In the genomic region with DNA sequence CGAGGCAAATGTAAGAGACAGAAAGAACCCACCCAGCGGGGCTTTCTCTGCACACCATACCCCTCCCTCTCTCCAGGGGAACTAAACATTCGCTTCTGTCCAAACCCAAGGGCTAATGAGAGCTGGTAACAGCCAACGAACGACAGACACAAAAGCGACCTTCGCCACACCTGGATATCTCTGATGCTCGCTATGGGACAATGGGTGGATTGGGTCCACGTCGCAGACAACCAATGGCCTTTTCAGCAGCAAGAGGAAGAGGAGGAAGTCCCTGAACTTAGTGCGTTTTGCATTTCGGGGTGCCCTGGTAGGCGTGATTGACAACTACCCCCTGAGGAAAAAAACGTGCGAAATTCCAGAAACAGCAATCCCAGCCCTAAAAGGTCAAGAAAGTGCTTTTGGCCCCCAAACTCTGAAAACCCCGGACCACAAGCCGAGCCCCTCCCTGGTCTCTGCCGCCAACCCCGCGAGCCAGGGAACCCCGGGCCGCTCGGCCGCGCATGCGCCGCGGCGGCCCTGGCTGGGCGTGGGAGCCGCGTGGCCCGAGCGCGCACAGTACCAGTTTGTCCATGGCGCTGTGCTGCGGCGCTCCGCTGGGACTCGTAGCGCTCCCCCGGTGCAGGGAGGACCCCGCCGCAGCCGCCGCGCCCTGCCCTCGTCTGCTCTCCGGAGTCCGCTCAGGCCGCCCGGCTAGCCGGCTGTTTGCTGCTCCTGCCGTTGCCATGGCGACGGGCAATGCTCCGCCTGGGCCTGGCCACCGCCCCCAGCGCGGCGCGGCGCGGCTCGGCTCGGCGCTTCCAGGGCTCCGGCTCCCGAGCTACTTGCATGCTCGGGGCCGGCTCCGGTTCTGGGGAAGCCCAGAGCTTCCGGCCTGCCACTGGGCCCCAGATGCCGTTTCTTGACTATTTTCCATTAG, we compare ENCODE assay signal across 1 cellular context.
TF ChIP-seq lines count a peak whose summit lies in the region.

No MANE protein-coding gene starts in this region.

TF ChIP-seq in HepG2, 621 proteins besides CTCF, POLR2A, EP300 and RAD21 (continued from another document and continues in another):
- TF ChIP-seq, protein P1, sequence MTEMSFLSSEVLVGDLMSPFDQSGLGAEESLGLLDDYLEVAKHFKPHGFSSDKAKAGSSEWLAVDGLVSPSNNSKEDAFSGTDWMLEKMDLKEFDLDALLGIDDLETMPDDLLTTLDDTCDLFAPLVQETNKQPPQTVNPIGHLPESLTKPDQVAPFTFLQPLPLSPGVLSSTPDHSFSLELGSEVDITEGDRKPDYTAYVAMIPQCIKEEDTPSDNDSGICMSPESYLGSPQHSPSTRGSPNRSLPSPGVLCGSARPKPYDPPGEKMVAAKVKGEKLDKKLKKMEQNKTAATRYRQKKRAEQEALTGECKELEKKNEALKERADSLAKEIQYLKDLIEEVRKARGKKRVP (CRISPR knock-in tag; IDR thresholded peaks at IDR 0.05) = peak in 1 of 2 experiments; percentile 64; a peak in 2 of 4 replicates
- no peak for TF ChIP-seq ZFP62 (CRISPR knock-in tag; IDR thresholded peaks at IDR 0.05)
- peak; percentile 75; the same call in 1 of the 2 replicates for TF ChIP-seq SRY (CRISPR knock-in tag; IDR thresholded peaks at IDR 0.05)
- 0 out of 2 replicates have a peak, but pooled peaks have one; percentile 32 for TF ChIP-seq REL (CRISPR knock-in tag; conservative IDR thresholded peaks at IDR 0.05)
- TF ChIP-seq MIER2 (CRISPR knock-in tag; IDR thresholded peaks at IDR 0.05) = no peak
- TF ChIP-seq ZNF12 (CRISPR knock-in tag; IDR thresholded peaks at IDR 0.05) = no peak
- TF ChIP-seq ZNF235 (CRISPR knock-in tag; IDR thresholded peaks at IDR 0.05; ENCODE audit: borderline replicate concordance) = no peak
- TF ChIP-seq NFKBIZ (CRISPR knock-in tag; IDR thresholded peaks at IDR 0.05) = no peak
- TF ChIP-seq HOXA5 (CRISPR knock-in tag; IDR thresholded peaks at IDR 0.05) = 0 out of 2 replicates have a peak, but pooled peaks have one; percentile 46
- TF ChIP-seq ISX (CRISPR knock-in tag; conservative IDR thresholded peaks at IDR 0.05) = no peak
- 0 out of 2 replicates have a peak, but pooled peaks have one; percentile 27 for TF ChIP-seq ZNF335 (CRISPR knock-in tag; IDR thresholded peaks at IDR 0.05)
- TF ChIP-seq ZNF598 (CRISPR knock-in tag; IDR thresholded peaks at IDR 0.05; ENCODE audit: borderline replicate concordance) = 0 out of 2 replicates have a peak, but pooled peaks have one; percentile 59
- TF ChIP-seq, protein P2, sequence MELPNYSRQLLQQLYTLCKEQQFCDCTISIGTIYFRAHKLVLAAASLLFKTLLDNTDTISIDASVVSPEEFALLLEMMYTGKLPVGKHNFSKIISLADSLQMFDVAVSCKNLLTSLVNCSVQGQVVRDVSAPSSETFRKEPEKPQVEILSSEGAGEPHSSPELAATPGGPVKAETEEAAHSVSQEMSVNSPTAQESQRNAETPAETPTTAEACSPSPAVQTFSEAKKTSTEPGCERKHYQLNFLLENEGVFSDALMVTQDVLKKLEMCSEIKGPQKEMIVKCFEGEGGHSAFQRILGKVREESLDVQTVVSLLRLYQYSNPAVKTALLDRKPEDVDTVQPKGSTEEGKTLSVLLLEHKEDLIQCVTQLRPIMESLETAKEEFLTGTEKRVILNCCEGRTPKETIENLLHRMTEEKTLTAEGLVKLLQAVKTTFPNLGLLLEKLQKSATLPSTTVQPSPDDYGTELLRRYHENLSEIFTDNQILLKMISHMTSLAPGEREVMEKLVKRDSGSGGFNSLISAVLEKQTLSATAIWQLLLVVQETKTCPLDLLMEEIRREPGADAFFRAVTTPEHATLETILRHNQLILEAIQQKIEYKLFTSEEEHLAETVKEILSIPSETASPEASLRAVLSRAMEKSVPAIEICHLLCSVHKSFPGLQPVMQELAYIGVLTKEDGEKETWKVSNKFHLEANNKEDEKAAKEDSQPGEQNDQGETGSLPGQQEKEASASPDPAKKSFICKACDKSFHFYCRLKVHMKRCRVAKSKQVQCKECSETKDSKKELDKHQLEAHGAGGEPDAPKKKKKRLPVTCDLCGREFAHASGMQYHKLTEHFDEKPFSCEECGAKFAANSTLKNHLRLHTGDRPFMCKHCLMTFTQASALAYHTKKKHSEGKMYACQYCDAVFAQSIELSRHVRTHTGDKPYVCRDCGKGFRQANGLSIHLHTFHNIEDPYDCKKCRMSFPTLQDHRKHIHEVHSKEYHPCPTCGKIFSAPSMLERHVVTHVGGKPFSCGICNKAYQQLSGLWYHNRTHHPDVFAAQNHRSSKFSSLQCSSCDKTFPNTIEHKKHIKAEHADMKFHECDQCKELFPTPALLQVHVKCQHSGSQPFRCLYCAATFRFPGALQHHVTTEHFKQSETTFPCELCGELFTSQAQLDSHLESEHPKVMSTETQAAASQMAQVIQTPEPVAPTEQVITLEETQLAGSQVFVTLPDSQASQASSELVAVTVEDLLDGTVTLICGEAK (IDR thresholded peaks at IDR 0.05) = no peak
- TF ChIP-seq, protein P2 (CRISPR knock-in tag; IDR thresholded peaks at IDR 0.05) = peak; percentile 64
- peak; percentile 44; the same call in 1 of the 2 replicates for TF ChIP-seq KLF12 (CRISPR knock-in tag; IDR thresholded peaks at IDR 0.05; ENCODE audit: borderline replicate concordance)
- TF ChIP-seq ZBTB7B (CRISPR knock-in tag; IDR thresholded peaks at IDR 0.05) = no peak
- TF ChIP-seq ERF (CRISPR knock-in tag; IDR thresholded peaks at IDR 0.05) = peak; percentile 51; the same call in 1 of the 2 replicates
- 0 out of 2 replicates have a peak, but pooled peaks have one; percentile 24 for TF ChIP-seq ZNF333 (CRISPR knock-in tag; IDR thresholded peaks at IDR 0.05; ENCODE audit: borderline replicate concordance)
- TF ChIP-seq XBP1 (CRISPR knock-in tag; IDR thresholded peaks at IDR 0.05) = no peak
- TF ChIP-seq, protein P3, sequence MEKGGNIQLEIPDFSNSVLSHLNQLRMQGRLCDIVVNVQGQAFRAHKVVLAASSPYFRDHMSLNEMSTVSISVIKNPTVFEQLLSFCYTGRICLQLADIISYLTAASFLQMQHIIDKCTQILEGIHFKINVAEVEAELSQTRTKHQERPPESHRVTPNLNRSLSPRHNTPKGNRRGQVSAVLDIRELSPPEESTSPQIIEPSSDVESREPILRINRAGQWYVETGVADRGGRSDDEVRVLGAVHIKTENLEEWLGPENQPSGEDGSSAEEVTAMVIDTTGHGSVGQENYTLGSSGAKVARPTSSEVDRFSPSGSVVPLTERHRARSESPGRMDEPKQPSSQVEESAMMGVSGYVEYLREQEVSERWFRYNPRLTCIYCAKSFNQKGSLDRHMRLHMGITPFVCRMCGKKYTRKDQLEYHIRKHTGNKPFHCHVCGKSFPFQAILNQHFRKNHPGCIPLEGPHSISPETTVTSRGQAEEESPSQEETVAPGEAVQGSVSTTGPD (CRISPR knock-in tag; IDR thresholded peaks at IDR 0.05) = no peak
- peak; percentile 90 for TF ChIP-seq MXD4 (CRISPR knock-in tag; IDR thresholded peaks at IDR 0.05)
- peak; percentile 77 for TF ChIP-seq ZNF430 (CRISPR knock-in tag; IDR thresholded peaks at IDR 0.05)
- no peak for TF ChIP-seq SRSF1 (optimal IDR thresholded peaks at IDR 0.05; ENCODE audit: low read depth, low read length)
- TF ChIP-seq ZNF589 (CRISPR knock-in tag; conservative IDR thresholded peaks at IDR 0.05) = peak; percentile 76; the same call in 1 of the 2 replicates
- TF ChIP-seq, protein P4, sequence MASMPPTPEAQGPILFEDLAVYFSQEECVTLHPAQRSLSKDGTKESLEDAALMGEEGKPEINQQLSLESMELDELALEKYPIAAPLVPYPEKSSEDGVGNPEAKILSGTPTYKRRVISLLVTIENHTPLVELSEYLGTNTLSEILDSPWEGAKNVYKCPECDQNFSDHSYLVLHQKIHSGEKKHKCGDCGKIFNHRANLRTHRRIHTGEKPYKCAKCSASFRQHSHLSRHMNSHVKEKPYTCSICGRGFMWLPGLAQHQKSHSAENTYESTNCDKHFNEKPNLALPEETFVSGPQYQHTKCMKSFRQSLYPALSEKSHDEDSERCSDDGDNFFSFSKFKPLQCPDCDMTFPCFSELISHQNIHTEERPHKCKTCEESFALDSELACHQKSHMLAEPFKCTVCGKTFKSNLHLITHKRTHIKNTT (CRISPR knock-in tag; IDR thresholded peaks at IDR 0.05) = no peak
- TF ChIP-seq ZNF160 (CRISPR knock-in tag; IDR thresholded peaks at IDR 0.05) = 0 out of 2 replicates have a peak, but pooled peaks have one; percentile 60
- TF ChIP-seq ATF7 (IDR thresholded peaks at IDR 0.05) = no peak
- no peak for TF ChIP-seq ATF7 (CRISPR knock-in tag; IDR thresholded peaks at IDR 0.05)
- no peak for TF ChIP-seq ATM (IDR thresholded peaks at IDR 0.05; ENCODE audit: borderline replicate concordance)
- TF ChIP-seq, protein P5, sequence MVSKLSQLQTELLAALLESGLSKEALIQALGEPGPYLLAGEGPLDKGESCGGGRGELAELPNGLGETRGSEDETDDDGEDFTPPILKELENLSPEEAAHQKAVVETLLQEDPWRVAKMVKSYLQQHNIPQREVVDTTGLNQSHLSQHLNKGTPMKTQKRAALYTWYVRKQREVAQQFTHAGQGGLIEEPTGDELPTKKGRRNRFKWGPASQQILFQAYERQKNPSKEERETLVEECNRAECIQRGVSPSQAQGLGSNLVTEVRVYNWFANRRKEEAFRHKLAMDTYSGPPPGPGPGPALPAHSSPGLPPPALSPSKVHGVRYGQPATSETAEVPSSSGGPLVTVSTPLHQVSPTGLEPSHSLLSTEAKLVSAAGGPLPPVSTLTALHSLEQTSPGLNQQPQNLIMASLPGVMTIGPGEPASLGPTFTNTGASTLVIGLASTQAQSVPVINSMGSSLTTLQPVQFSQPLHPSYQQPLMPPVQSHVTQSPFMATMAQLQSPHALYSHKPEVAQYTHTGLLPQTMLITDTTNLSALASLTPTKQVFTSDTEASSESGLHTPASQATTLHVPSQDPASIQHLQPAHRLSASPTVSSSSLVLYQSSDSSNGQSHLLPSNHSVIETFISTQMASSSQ (IDR thresholded peaks at IDR 0.05; ENCODE audit: low read depth) = no peak
- TF ChIP-seq, protein P5 (CRISPR knock-in tag; IDR thresholded peaks at IDR 0.05; ENCODE audit: borderline replicate concordance) = peak; percentile 62; the same call in 1 of the 2 replicates
- no peak for TF ChIP-seq ZBTB21 (CRISPR knock-in tag; IDR thresholded peaks at IDR 0.05)
- no peak for TF ChIP-seq PCBP2 (optimal IDR thresholded peaks at IDR 0.05; ENCODE audit: low read depth, low read length, poor library complexity, severe bottlenecking)
- TF ChIP-seq, protein P6, sequence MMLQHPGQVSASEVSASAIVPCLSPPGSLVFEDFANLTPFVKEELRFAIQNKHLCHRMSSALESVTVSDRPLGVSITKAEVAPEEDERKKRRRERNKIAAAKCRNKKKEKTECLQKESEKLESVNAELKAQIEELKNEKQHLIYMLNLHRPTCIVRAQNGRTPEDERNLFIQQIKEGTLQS (CRISPR knock-in tag; IDR thresholded peaks at IDR 0.05) = no peak
- peak; percentile 39; the same call in 1 of the 2 replicates for TF ChIP-seq ZNF337 (CRISPR knock-in tag; IDR thresholded peaks at IDR 0.05; ENCODE audit: borderline replicate concordance, low read depth)
